ENCODE assay signal across 8 cellular contexts in the genomic region with DNA sequence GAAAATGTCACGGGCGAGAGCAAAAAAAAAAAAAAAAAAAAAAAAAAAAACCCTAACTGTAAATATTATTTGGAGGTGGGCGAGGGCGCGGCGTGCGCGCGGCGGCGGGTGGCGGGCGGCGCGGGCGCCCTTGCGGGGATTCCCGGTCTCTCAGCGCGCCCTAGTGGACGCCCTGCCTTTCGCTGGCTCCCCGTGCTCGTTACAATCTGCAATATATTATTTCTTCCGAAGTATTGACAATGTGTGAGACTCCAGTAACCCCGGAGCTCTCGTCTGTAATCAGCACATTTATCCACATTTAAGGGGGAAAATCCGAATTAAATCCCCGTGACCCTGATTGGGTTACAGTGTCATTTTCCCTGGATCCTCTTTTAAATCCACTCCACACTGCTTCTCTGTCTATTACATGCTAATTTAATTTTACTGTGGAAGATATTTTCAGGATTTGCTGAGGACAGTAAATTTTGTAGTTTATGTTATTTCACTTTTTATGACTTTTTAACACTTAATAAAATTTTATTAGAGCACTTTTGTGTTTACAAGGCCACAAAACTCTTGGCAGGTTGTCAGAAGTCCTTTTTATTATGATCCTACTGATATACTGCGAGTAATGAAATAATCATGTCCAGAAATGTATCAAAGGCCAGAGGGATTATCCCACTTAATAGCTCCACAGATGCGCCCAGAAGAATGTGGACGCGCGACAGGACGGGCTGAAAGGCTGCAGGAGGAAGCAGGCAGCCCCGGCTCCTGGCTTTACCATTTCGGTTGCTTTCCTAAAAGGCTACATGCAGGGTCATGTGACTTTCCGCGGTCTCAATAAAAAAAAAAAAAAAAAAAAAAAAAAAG.
DNase-seq lines count a peak whose midpoint lies in the region; ATAC-seq, FAIRE-seq and TF ChIP-seq lines count a peak whose summit lies in the region.

No MANE protein-coding gene starts in this region.

- no peaks in the 10 kb centered on the region for H3K9me3 Mint-ChIP-seq in T-helper 2 cell treated with Interferon-gamma antibody and Interleukin-4, amounts not matched to agents 5 μg/mL and 100 μg/mL, for 36 hours

- peaks cover 1% of the 10 kb centered on the region for H3K36me3 Mint-ChIP-seq in T-helper 2 cell treated with Interferon-gamma antibody and Interleukin-4, amounts not matched to agents 5 μg/mL and 100 μg/mL, for 36 hours (ENCODE audit: low read depth)

- peak overlapping the region; percentile 72; the same call in 1 of the 2 replicates for H2AFZ ChIP-seq in GM12878 (ENCODE audit: control insufficient read depth, low read depth, low read length)

- RAD21 ChIA-PET in GM12878 (lab: Charles Lee; ENCODE audit: unreplicated experiment), result interaction anchor here (0.6 to 3.6 kb wide), 11 partner anchors 13 to 1419 kb away, joined by 3 to 28 read pairs (median 5); no protein-coding TSS in a partner anchor

- H3K4me1 Mint-ChIP-seq in T-helper 2 cell treated with Interferon-gamma antibody and Interleukin-4, amounts not matched to agents 5 μg/mL and 100 μg/mL, for 36 hours (ENCODE audit: low read depth), result peaks cover 5% of the 10 kb centered on the region

- ATAC-seq in HG02610 (IDR thresholded peaks at IDR 0.05; ENCODE audit: unreplicated experiment) (peak; percentile 83), GM12878 (peak; percentile 93), gastrocnemius medialis (peak; percentile 81 to 88)

- H3K4me3 ChIP-seq in GM12864 (ENCODE audit: low read depth, low read length) (peak overlapping the region; percentile 61), GM12878 (peak overlapping the region; percentile 64), iPS-11a (ENCODE audit: low read depth, low read length) (peak overlapping the region; percentile 40), gastrocnemius medialis (peak overlapping the region; percentile 63 to 84 (median 68))

- H3K4me1 ChIP-seq in GM12878 (ENCODE audit: control insufficient read depth, insufficient read depth, low read length) (no peaks in the 10 kb centered on the region), gastrocnemius medialis (peaks cover 0 to 5% of the 10 kb centered on the region in 2 donors)

- peak; percentile 72 for TF ChIP-seq CTCF in GM12864 (IDR thresholded peaks at IDR 0.05; ENCODE audit: low read depth, low read length, missing control alignments)
- peak; percentile 68 to 74 (median 70) for TF ChIP-seq CTCF in GM12878 (IDR thresholded peaks at IDR 0.05 in 2 of 3, conservative IDR thresholded peaks at IDR 0.05 in 1 of 3; ENCODE audit: control insufficient read depth in 2 of 3, extremely low read depth in 1 of 3, insufficient read depth in 1 of 3, low read depth in 3 of 3, low read length in 3 of 3)
- TF ChIP-seq CTCF in gastrocnemius medialis (IDR thresholded peaks at IDR 0.05 in 4 of 5, conservative IDR thresholded peaks at IDR 0.05 in 1 of 5), result peak; percentile 59 to 81 (median 74)

- FAIRE-seq in GM12878 (lab: Jason Lieb, UNC), result peak; percentile 57

- no peak overlapping the region for H3K27ac Mint-ChIP-seq in T-helper 2 cell treated with Interferon-gamma antibody and Interleukin-4, amounts not matched to agents 5 μg/mL and 100 μg/mL, for 36 hours

- TF ChIP-seq POLR2A in GM12878 (IDR thresholded peaks at IDR 0.05; ENCODE audit: low read depth, low read length), result no peak
- TF ChIP-seq POLR2A in gastrocnemius medialis (IDR thresholded peaks at IDR 0.05), result no peak

- H3K79me2 ChIP-seq in GM12878 (ENCODE audit: control insufficient read depth, insufficient read depth, low read length), result no peaks in the 10 kb centered on the region

- DNase-seq in GM12864 (ENCODE audit: low read depth) (no peak), NCI-H1105 treated with DMSO at 0.1 percent for 48 hours (lab: John Stamatoyannopoulos, UW) (peak; percentile 68), GM12878 (ENCODE audit: low read depth, low spot score) (no peak), gastrocnemius medialis (peak; percentile 26 to 37), GF-D8 (lab: John Stamatoyannopoulos, UW) (no peak)
- DNase-seq in T-helper 2 cell treated with Interferon-gamma antibody and Interleukin-4, amounts not matched to agents 5 μg/mL and 100 μg/mL, for 36 hours (ENCODE audit: low spot score), result peak; percentile 53

- no peak overlapping the region for H3K27ac ChIP-seq in GM12878 (ENCODE audit: control insufficient read depth, insufficient read depth)
- peak overlapping the region in 3 of 4 donors; percentile 50 to 70 (median 56) for H3K27ac ChIP-seq in gastrocnemius medialis

- CTCF ChIA-PET in GM12878 (lab: Yijun Ruan, JAX), result interaction anchor here (0.5 to 8.9 kb wide), 12 partner anchors 9 to 535 kb away, joined by 3 to 83 read pairs (median 6); no protein-coding TSS in a partner anchor

- no peak for TF ChIP-seq EP300 in GM12878 (IDR thresholded peaks at IDR 0.05; ENCODE audit: borderline replicate concordance in 1 of 2, control insufficient read depth in 1 of 2, low read depth in 2 of 2, low read length in 2 of 2)

- in situ Hi-C loops in GM12878 (cut with MboI) (loop anchor here (5.0 kb wide), 1 partner anchor 511 kb away; a partner anchor contains a TSS), gastrocnemius medialis (cut with MboI; ENCODE audit: low sequenced_read_pairs in 4 of 4) (loop anchor here (5.0 to 25.0 kb wide), 4 partner anchors 176 to 514 kb away; a partner anchor contains a TSS)

- TF ChIP-seq RAD21 in GM12878 (IDR thresholded peaks at IDR 0.05; ENCODE audit: insufficient read depth, low read depth, low read length), result peak; percentile 73

- peak overlapping the region; percentile 68 for H3K4me2 ChIP-seq in GM12878 (ENCODE audit: control insufficient read depth, insufficient read depth)

- no peaks in the 10 kb centered on the region for H4K20me1 ChIP-seq in GM12878 (ENCODE audit: control insufficient read depth, insufficient read depth)

- peaks cover 76% of the 10 kb centered on the region for H3K27me3 Mint-ChIP-seq in T-helper 2 cell treated with Interferon-gamma antibody and Interleukin-4, amounts not matched to agents 5 μg/mL and 100 μg/mL, for 36 hours (ENCODE audit: low read depth)

- 18% methylated on average over 38 of the region's 39 CpGs for WGBS in GM12878 (ENCODE audit: insufficient coverage, insufficient replicate concordance, low lambda C conversion rate, missing lambda C conversion rate)

- POLR2A ChIA-PET in GM12878 (lab: Charles Lee), result interaction anchor here (0.7 kb wide), 2 partner anchors 96 to 486 kb away, joined by 4 to 6 read pairs; no protein-coding TSS in a partner anchor

- H3K9ac ChIP-seq in GM12878 (ENCODE audit: control insufficient read depth, insufficient read depth, low read length), result peak overlapping the region; percentile 27; the same call in 1 of the 2 replicates

- intact Hi-C loops in GM12878 (cut with micrococcal nuclease; ENCODE audit: unreplicated experiment) (loop anchor here (1.0 to 2.0 kb wide), 3 partner anchors 184 to 512 kb away; no protein-coding TSS in a partner anchor), gastrocnemius medialis (cut with DNase I; ENCODE audit: low total_unique reads) (loop anchor here (1.0 to 10.0 kb wide), 5 partner anchors 86 to 512 kb away; a partner anchor contains a TSS)

- no peaks in the 10 kb centered on the region for H3K36me3 ChIP-seq in GM12878 (ENCODE audit: control insufficient read depth in 2 of 2, insufficient read depth in 2 of 2, low read length in 1 of 2)
- H3K36me3 ChIP-seq in gastrocnemius medialis, result no peaks in the 10 kb centered on the region

- H3K4me3 Mint-ChIP-seq in T-helper 2 cell treated with Interferon-gamma antibody and Interleukin-4, amounts not matched to agents 5 μg/mL and 100 μg/mL, for 36 hours, result peak overlapping the region; percentile 64

- SMC1A ChIA-PET in GM12878 (lab: Charles Lee; ENCODE audit: uncharacterized antibody, unreplicated experiment), result interaction anchor here (0.9 to 10.1 kb wide), 7 partner anchors 15 to 511 kb away, joined by 3 to 79 read pairs (median 7); no protein-coding TSS in a partner anchor

- H3K9me3 ChIP-seq in GM12878 (replicated peaks; ENCODE audit: control insufficient read depth, insufficient read depth, low read length) (no peaks in the 10 kb centered on the region), gastrocnemius medialis (no peaks in the 10 kb centered on the region)

- BruUV-seq in GM12878 (replicated peaks; lab: Mats Ljungman, UMichigan), result no TSS peak

- H3K27me3 ChIP-seq in GM12878 (replicated peaks in 1 of 2; ENCODE audit: control insufficient read depth in 2 of 2, insufficient read depth in 2 of 2, low read length in 1 of 2), result peaks cover 2 to 8% of the 10 kb centered on the region in 2 experiments
- peaks cover 9 to 31% (median 23%) of the 10 kb centered on the region in 3 donors for H3K27me3 ChIP-seq in gastrocnemius medialis

TF ChIP-seq in GM12878, 131 proteins besides CTCF, POLR2A, EP300 and RAD21 (continues in another document):
- TF ChIP-seq, protein P1, sequence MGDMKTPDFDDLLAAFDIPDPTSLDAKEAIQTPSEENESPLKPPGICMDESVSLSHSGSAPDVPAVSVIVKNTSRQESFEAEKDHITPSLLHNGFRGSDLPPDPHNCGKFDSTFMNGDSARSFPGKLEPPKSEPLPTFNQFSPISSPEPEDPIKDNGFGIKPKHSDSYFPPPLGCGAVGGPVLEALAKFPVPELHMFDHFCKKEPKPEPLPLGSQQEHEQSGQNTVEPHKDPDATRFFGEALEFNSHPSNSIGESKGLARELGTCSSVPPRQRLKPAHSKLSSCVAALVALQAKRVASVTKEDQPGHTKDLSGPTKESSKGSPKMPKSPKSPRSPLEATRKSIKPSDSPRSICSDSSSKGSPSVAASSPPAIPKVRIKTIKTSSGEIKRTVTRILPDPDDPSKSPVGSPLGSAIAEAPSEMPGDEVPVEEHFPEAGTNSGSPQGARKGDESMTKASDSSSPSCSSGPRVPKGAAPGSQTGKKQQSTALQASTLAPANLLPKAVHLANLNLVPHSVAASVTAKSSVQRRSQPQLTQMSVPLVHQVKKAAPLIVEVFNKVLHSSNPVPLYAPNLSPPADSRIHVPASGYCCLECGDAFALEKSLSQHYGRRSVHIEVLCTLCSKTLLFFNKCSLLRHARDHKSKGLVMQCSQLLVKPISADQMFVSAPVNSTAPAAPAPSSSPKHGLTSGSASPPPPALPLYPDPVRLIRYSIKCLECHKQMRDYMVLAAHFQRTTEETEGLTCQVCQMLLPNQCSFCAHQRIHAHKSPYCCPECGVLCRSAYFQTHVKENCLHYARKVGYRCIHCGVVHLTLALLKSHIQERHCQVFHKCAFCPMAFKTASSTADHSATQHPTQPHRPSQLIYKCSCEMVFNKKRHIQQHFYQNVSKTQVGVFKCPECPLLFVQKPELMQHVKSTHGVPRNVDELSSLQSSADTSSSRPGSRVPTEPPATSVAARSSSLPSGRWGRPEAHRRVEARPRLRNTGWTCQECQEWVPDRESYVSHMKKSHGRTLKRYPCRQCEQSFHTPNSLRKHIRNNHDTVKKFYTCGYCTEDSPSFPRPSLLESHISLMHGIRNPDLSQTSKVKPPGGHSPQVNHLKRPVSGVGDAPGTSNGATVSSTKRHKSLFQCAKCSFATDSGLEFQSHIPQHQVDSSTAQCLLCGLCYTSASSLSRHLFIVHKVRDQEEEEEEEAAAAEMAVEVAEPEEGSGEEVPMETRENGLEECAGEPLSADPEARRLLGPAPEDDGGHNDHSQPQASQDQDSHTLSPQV (IDR thresholded peaks at IDR 0.05), result 0 out of 2 replicates have a peak, but pooled peaks have one; percentile 49
- TF ChIP-seq LARP7 (IDR thresholded peaks at IDR 0.05), result no peak
- TF ChIP-seq EZH2 (IDR thresholded peaks at IDR 0.05; ENCODE audit: borderline replicate concordance, control insufficient read depth, low read depth, low read length), result no peak
- TF ChIP-seq RCOR1 (conservative IDR thresholded peaks at IDR 0.05; ENCODE audit: low read depth, low read length), result no peak

Comparison
In these comparisons a context has a peak if more than half of its experiments do, and no peak if none do; other contexts are left out.
1. DNase-seq: peak in NCI-H1105 treated with DMSO at 0.1 percent for 48 hours (single experiment), T-helper 2 cell treated with Interferon-gamma antibody and Interleukin-4, amounts not matched to agents 5 μg/mL and 100 μg/mL, for 36 hours (single experiment) and gastrocnemius medialis (2 of 2); none in GM12864 (single experiment), GM12878 (single experiment) and GF-D8 (single experiment).
2. Peak in every context shown above with its lines, with median percentiles within 50 percentile points of each other: H3K4me3 ChIP-seq, CTCF ChIP-seq and ATAC-seq.